Comparison of ENCODE assay signal across 1 cellular context in the genomic region with DNA sequence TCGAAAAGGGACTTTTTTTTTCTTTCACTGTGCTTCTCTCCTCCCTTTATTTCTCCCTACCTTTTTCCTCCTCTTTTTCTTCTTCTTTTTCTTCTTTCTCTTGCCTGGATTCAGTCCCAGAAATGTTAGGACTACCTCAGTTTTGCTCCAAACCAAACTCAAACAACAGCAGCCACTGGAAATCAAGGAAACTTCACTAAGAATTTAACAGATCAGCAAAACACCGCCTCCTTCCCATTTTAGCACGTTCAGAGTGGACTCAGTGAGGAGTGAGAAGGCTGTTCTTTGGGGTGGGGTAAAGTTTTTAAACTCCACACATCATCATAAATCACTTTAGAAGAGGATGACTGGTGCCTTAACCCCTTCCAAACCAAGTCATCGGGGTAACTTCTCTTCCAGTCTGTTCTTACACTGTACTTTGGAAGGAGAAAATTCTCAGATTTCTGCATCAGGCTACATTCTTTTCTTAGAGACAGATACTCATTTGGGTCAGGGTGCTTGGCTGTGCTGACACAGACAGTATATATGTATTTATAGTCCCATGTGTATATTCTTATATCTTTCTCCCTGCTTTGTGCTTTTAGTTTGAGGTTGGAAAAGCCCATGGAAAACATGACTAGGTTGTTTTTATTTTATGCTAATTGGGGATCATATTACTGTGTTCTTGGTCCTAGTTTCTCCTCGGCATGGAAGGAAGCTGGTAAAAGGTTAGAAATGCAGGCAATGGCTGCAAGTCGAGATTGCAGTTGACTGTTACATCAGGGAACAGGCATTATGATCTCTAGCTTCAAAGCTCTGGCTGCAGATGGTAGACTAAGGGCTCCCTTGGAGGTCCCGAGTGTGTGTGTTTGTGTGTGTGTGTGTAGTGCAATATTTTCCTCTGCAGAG.
TF ChIP-seq lines count a peak whose summit lies in the region.

A gene with protein sequence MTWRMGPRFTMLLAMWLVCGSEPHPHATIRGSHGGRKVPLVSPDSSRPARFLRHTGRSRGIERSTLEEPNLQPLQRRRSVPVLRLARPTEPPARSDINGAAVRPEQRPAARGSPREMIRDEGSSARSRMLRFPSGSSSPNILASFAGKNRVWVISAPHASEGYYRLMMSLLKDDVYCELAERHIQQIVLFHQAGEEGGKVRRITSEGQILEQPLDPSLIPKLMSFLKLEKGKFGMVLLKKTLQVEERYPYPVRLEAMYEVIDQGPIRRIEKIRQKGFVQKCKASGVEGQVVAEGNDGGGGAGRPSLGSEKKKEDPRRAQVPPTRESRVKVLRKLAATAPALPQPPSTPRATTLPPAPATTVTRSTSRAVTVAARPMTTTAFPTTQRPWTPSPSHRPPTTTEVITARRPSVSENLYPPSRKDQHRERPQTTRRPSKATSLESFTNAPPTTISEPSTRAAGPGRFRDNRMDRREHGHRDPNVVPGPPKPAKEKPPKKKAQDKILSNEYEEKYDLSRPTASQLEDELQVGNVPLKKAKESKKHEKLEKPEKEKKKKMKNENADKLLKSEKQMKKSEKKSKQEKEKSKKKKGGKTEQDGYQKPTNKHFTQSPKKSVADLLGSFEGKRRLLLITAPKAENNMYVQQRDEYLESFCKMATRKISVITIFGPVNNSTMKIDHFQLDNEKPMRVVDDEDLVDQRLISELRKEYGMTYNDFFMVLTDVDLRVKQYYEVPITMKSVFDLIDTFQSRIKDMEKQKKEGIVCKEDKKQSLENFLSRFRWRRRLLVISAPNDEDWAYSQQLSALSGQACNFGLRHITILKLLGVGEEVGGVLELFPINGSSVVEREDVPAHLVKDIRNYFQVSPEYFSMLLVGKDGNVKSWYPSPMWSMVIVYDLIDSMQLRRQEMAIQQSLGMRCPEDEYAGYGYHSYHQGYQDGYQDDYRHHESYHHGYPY (minus strand): TSS at position 280 of the 888 bp plus-strand sequence. CDS start 1,238 bp downstream, outside the sequence.

TF ChIP-seq in GM23338, 12 proteins besides CTCF, POLR2A, EP300 and RAD21 (continued from another document):
- TF ChIP-seq, protein P1, sequence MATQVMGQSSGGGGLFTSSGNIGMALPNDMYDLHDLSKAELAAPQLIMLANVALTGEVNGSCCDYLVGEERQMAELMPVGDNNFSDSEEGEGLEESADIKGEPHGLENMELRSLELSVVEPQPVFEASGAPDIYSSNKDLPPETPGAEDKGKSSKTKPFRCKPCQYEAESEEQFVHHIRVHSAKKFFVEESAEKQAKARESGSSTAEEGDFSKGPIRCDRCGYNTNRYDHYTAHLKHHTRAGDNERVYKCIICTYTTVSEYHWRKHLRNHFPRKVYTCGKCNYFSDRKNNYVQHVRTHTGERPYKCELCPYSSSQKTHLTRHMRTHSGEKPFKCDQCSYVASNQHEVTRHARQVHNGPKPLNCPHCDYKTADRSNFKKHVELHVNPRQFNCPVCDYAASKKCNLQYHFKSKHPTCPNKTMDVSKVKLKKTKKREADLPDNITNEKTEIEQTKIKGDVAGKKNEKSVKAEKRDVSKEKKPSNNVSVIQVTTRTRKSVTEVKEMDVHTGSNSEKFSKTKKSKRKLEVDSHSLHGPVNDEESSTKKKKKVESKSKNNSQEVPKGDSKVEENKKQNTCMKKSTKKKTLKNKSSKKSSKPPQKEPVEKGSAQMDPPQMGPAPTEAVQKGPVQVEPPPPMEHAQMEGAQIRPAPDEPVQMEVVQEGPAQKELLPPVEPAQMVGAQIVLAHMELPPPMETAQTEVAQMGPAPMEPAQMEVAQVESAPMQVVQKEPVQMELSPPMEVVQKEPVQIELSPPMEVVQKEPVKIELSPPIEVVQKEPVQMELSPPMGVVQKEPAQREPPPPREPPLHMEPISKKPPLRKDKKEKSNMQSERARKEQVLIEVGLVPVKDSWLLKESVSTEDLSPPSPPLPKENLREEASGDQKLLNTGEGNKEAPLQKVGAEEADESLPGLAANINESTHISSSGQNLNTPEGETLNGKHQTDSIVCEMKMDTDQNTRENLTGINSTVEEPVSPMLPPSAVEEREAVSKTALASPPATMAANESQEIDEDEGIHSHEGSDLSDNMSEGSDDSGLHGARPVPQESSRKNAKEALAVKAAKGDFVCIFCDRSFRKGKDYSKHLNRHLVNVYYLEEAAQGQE (IDR thresholded peaks at IDR 0.05; ENCODE audit: unreplicated experiment), result no peak
- TF ChIP-seq EZH2 (IDR thresholded peaks at IDR 0.05; ENCODE audit: low read depth, unreplicated experiment), result no peak
- TF ChIP-seq JUNB (IDR thresholded peaks at IDR 0.05; ENCODE audit: unreplicated experiment), result no peak
- no peak for TF ChIP-seq NANOG (IDR thresholded peaks at IDR 0.05; ENCODE audit: borderline replicate concordance)
- TF ChIP-seq ZNF331 (CRISPR knock-in tag; IDR thresholded peaks at IDR 0.05; ENCODE audit: low read depth), result no peak
